33 cellular contexts compared by ENCODE assay signal in genomic region chr13:71663431-71663830, GRCh38.
"Had no signal": no experiment of that assay in that cellular context is flagged by ENCODE, and none has a peak within 500 bp of the region (broad histone marks: within the 10 kb centered on the region; RNA-seq: fewer than 3 reads in every experiment).

No MANE protein-coding gene starts in this region.

- DNase-seq: activated CD4-positive, alpha-beta T cell treated with anti-CD3 and anti-CD28 coated beads, Interleukin-2, amount 10 ng/mL, durations not matched to agents 24 days and 14 days; activated CD4-positive, alpha-beta T cell treated with anti-CD3 and anti-CD28 coated beads, Interleukin-2, amount 50 U/mL, for 4 hours; activated CD8-positive, alpha-beta T cell treated with anti-CD3 and anti-CD28 coated beads for 36 hours; activated effector memory CD4-positive, alpha-beta T cell treated with anti-CD3 and anti-CD28 coated beads, Interleukin-2, amount 50 U/mL, for 16 hours; activated naive CD4-positive, alpha-beta T cell; activated naive CD4-positive, alpha-beta T cell treated with anti-CD3 and anti-CD28 coated beads, Interleukin-2, amount 50 U/mL, for 16 hours; activated naive CD8-positive, alpha-beta T cell treated with anti-CD3 and anti-CD28 coated beads for 36 hours; activated T-cell treated with anti-CD3 and anti-CD28 coated beads, Interleukin-2, amount 50 U/mL, for 1 hour; activated T-cell treated with anti-CD3 and anti-CD28 coated beads, Interleukin-2, amount 50 U/mL, for 72 hours; amniotic stem cell; aorta; body of pancreas; Kasumi-1; KG1; MG63; NCI-H1048; NCI-H1105 treated with DMSO at 0.1 percent for 48 hours; NCI-H1436; NCI-H1694; NCI-H1930; NCI-H2081 treated with DMSO at 0.1 percent for 48 hours; NCI-H345; NCI-H524 treated with DMSO at 0.1 percent for 48 hours; Peyer's patch; RPMI8226; SHP77 treated with DMSO at 0.1 percent for 48 hours; SK-N-SH had no signal

- H3K4me3 Mint-ChIP-seq: activated CD4-positive, alpha-beta T cell treated with anti-CD3 and anti-CD28 coated beads, Interleukin-2, amount 10 ng/mL, durations not matched to agents 24 days and 14 days; activated CD8-positive, alpha-beta T cell treated with anti-CD3 and anti-CD28 coated beads for 36 hours; activated naive CD8-positive, alpha-beta T cell treated with anti-CD3 and anti-CD28 coated beads for 36 hours; activated T-cell treated with anti-CD3 and anti-CD28 coated beads, Interleukin-2, amount 50 U/mL, for 72 hours; activated T-helper 17 cell treated with anti-CD3 and anti-CD28 coated beads, Interleukin-2, amount 50 U/mL, for 72 hours; T-helper 1 cell treated with Interleukin-12 subunit alpha and Interleukin-12 subunit beta and Interleukin-4 antibody, amounts not matched to agents 30 μg/mL and 1 μg/mL, for 36 hours; T-helper 2 cell treated with Interferon-gamma antibody and Interleukin-4, amounts not matched to agents 5 μg/mL and 100 μg/mL, for 36 hours had no signal

- H3K36me3 Mint-ChIP-seq: activated naive CD8-positive, alpha-beta T cell treated with anti-CD3 and anti-CD28 coated beads for 36 hours had no signal

- H3K9me3 ChIP-seq: body of pancreas, breast epithelium, MG63, Peyer's patch, SJSA1, SK-N-SH had no signal

- FAIRE-seq: TTC549 had no signal

- H3K4me3 ChIP-seq: body of pancreas, breast epithelium, MG63, Peyer's patch, SJSA1 had no signal

- H3K4me1 ChIP-seq: body of pancreas, breast epithelium, Peyer's patch, SJSA1 had no signal

- H3K36me3 ChIP-seq: MG63, Peyer's patch, SJSA1 had no signal

- H3K27me3 Mint-ChIP-seq: activated CD4-positive, alpha-beta T cell treated with anti-CD3 and anti-CD28 coated beads, Interleukin-2, amount 10 ng/mL, durations not matched to agents 24 days and 14 days; activated CD8-positive, alpha-beta T cell treated with anti-CD3 and anti-CD28 coated beads for 36 hours; activated naive CD8-positive, alpha-beta T cell treated with anti-CD3 and anti-CD28 coated beads for 36 hours; activated T-helper 17 cell treated with anti-CD3 and anti-CD28 coated beads, Interleukin-2, amount 50 U/mL, for 72 hours had no signal

- H3K27ac Mint-ChIP-seq: activated CD4-positive, alpha-beta T cell treated with anti-CD3 and anti-CD28 coated beads, Interleukin-2, amount 10 ng/mL, durations not matched to agents 24 days and 14 days; activated CD8-positive, alpha-beta T cell treated with anti-CD3 and anti-CD28 coated beads for 36 hours; activated naive CD8-positive, alpha-beta T cell treated with anti-CD3 and anti-CD28 coated beads for 36 hours; activated T-cell treated with anti-CD3 and anti-CD28 coated beads, Interleukin-2, amount 50 U/mL, for 72 hours; activated T-helper 17 cell treated with anti-CD3 and anti-CD28 coated beads, Interleukin-2, amount 50 U/mL, for 72 hours; T-helper 1 cell treated with Interleukin-12 subunit alpha and Interleukin-12 subunit beta and Interleukin-4 antibody, amounts not matched to agents 30 μg/mL and 1 μg/mL, for 36 hours; T-helper 2 cell treated with Interferon-gamma antibody and Interleukin-4, amounts not matched to agents 5 μg/mL and 100 μg/mL, for 36 hours had no signal

- H3K9ac ChIP-seq: SK-N-SH had no signal

- H3K27me3 ChIP-seq: body of pancreas, breast epithelium, MG63, Peyer's patch, SJSA1 had no signal

- H3K4me2 ChIP-seq: SK-N-SH had no signal

- H3K9me3 Mint-ChIP-seq: activated CD4-positive, alpha-beta T cell treated with anti-CD3 and anti-CD28 coated beads, Interleukin-2, amount 10 ng/mL, durations not matched to agents 24 days and 14 days; activated CD8-positive, alpha-beta T cell treated with anti-CD3 and anti-CD28 coated beads for 36 hours; activated naive CD8-positive, alpha-beta T cell treated with anti-CD3 and anti-CD28 coated beads for 36 hours; activated T-cell treated with anti-CD3 and anti-CD28 coated beads, Interleukin-2, amount 50 U/mL, for 72 hours; activated T-helper 17 cell treated with anti-CD3 and anti-CD28 coated beads, Interleukin-2, amount 50 U/mL, for 72 hours; T-helper 1 cell treated with Interleukin-12 subunit alpha and Interleukin-12 subunit beta and Interleukin-4 antibody, amounts not matched to agents 30 μg/mL and 1 μg/mL, for 36 hours; T-helper 2 cell treated with Interferon-gamma antibody and Interleukin-4, amounts not matched to agents 5 μg/mL and 100 μg/mL, for 36 hours had no signal

- H3K27ac ChIP-seq: body of pancreas, breast epithelium, Peyer's patch, SJSA1 had no signal

- H3K4me1 Mint-ChIP-seq: activated CD4-positive, alpha-beta T cell treated with anti-CD3 and anti-CD28 coated beads, Interleukin-2, amount 10 ng/mL, durations not matched to agents 24 days and 14 days; activated naive CD8-positive, alpha-beta T cell treated with anti-CD3 and anti-CD28 coated beads for 36 hours; activated T-helper 17 cell treated with anti-CD3 and anti-CD28 coated beads, Interleukin-2, amount 50 U/mL, for 72 hours had no signal
